ENCODE assay signal across 18 cellular contexts in the genomic region with DNA sequence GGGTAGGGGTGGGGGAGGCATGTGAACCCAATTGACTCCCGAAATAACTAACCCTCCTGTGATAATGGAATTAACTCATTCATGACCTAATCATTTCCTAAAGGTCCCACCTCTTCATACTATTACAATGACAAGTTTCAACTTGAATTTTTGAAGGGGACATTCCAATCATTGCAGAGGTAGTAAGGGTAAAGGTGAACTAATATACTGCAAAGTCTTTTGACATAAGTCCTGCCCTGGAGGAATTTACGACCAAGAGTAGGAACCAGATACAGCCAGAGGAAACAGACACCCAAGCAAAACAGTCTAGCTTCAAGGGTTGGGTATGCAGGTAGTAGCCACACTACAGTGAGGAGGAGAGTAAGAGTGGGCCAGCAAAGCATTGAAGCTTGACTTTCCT. TPM values are rescaled to one million over a fixed set of nuclear protein-coding genes. Genes with fewer than 3 reads are reported as not detected.
DNase-seq lines count a peak whose midpoint lies in the region; ATAC-seq lines count a peak whose summit lies in the region.
"Had no signal": no experiment of that assay in that cellular context is flagged by ENCODE, and none has a peak within 500 bp of the region (broad histone marks: within the 10 kb centered on the region; RNA-seq: fewer than 3 reads in every experiment).

No MANE protein-coding gene starts in this region.

- no peak for DNase-seq in activated CD8-positive, alpha-beta memory T cell treated with anti-CD3 and anti-CD28 coated beads, Interleukin-2, amount 10 ng/mL, durations not matched to agents 7 days and 5 days
- DNase-seq in activated CD8-positive, alpha-beta memory T cell treated with anti-CD3 and anti-CD28 coated beads for 24 hours = no peak
- DNase-seq in SW480 (ENCODE audit: low spot score) (peak; percentile 35), islet precursor cell (peak; percentile 67), T-helper 2 cell (no peak), left ventricle myocardium superior (no peak), AG08396 (ENCODE audit: low spot score) (no peak)
- DNase-seq: ACHN; activated T-cell treated with anti-CD3 and anti-CD28 coated beads, Interleukin-2, amount 50 U/mL, for 48 hours; DMS79; effector memory CD8-positive, alpha-beta T cell; glutamatergic neuron; NCI-H1105 treated with DMSO at 0.1 percent for 48 hours; NCI-H526; ovary; stimulated activated CD4-positive, alpha-beta T cell treated with anti-CD3 and anti-CD28 coated beads, Interleukin-15, amount 100 ng/mL, for 24 hours had no signal

- no peaks in the 10 kb centered on the region for H3K9me3 Mint-ChIP-seq in activated CD8-positive, alpha-beta memory T cell treated with anti-CD3 and anti-CD28 coated beads, Interleukin-2, amount 10 ng/mL, durations not matched to agents 7 days and 5 days (ENCODE audit: low read depth)
- H3K9me3 Mint-ChIP-seq in stimulated activated memory B cell treated with anti-CD40 and anti-IgM and Interleukin-4, amounts not matched to agents 10 μg/mL and 1 μg/mL and 100 μg/mL, for 72 hours = no peaks in the 10 kb centered on the region
- H3K9me3 Mint-ChIP-seq: effector memory CD8-positive, alpha-beta T cell had no signal

- no peak overlapping the region for H3K27ac Mint-ChIP-seq in activated CD8-positive, alpha-beta memory T cell treated with anti-CD3 and anti-CD28 coated beads, Interleukin-2, amount 10 ng/mL, durations not matched to agents 7 days and 5 days
- peak overlapping the region; percentile 93 for H3K27ac Mint-ChIP-seq in stimulated activated memory B cell treated with anti-CD40 and anti-IgM and Interleukin-4, amounts not matched to agents 10 μg/mL and 1 μg/mL and 100 μg/mL, for 72 hours

- H3K36me3 Mint-ChIP-seq in activated CD8-positive, alpha-beta memory T cell treated with anti-CD3 and anti-CD28 coated beads, Interleukin-2, amount 10 ng/mL, durations not matched to agents 7 days and 5 days = no peaks in the 10 kb centered on the region
- H3K36me3 Mint-ChIP-seq in stimulated activated memory B cell treated with anti-CD40 and anti-IgM and Interleukin-4, amounts not matched to agents 10 μg/mL and 1 μg/mL and 100 μg/mL, for 72 hours = no peaks in the 10 kb centered on the region

- H3K4me1 Mint-ChIP-seq in activated CD8-positive, alpha-beta memory T cell treated with anti-CD3 and anti-CD28 coated beads, Interleukin-2, amount 10 ng/mL, durations not matched to agents 7 days and 5 days = peaks cover 22% of the 10 kb centered on the region
- H3K4me1 Mint-ChIP-seq in stimulated activated memory B cell treated with anti-CD40 and anti-IgM and Interleukin-4, amounts not matched to agents 10 μg/mL and 1 μg/mL and 100 μg/mL, for 72 hours = peaks cover 41% of the 10 kb centered on the region

- ATAC-seq in activated CD8-positive, alpha-beta memory T cell treated with anti-CD3 and anti-CD28 coated beads, Interleukin-2, amount 10 ng/mL, durations not matched to agents 7 days and 5 days = no peak
- ATAC-seq in stimulated activated memory B cell treated with anti-CD40 and anti-IgM and Interleukin-4, amounts not matched to agents 10 μg/mL and 1 μg/mL and 100 μg/mL, for 72 hours = no peak
- no peak for ATAC-seq in left ventricle myocardium superior
- ATAC-seq: effector memory CD8-positive, alpha-beta T cell; Right ventricle myocardium inferior had no signal

- H3K27me3 Mint-ChIP-seq in activated CD8-positive, alpha-beta memory T cell treated with anti-CD3 and anti-CD28 coated beads, Interleukin-2, amount 10 ng/mL, durations not matched to agents 7 days and 5 days = peaks cover 2% of the 10 kb centered on the region
- no peaks in the 10 kb centered on the region for H3K27me3 Mint-ChIP-seq in stimulated activated memory B cell treated with anti-CD40 and anti-IgM and Interleukin-4, amounts not matched to agents 10 μg/mL and 1 μg/mL and 100 μg/mL, for 72 hours
- H3K27me3 Mint-ChIP-seq: effector memory CD8-positive, alpha-beta T cell had no signal

- intact Hi-C loops in left ventricle myocardium superior (cut with micrococcal nuclease) = no loop called here

- peak overlapping the region; percentile 95 for H3K4me3 Mint-ChIP-seq in activated CD8-positive, alpha-beta memory T cell treated with anti-CD3 and anti-CD28 coated beads, Interleukin-2, amount 10 ng/mL, durations not matched to agents 7 days and 5 days
- H3K4me3 Mint-ChIP-seq in stimulated activated memory B cell treated with anti-CD40 and anti-IgM and Interleukin-4, amounts not matched to agents 10 μg/mL and 1 μg/mL and 100 μg/mL, for 72 hours = no peak overlapping the region

- CTCF ChIA-PET in activated CD8-positive, alpha-beta memory T cell treated with anti-CD3 and anti-CD28 coated beads, Interleukin-2, amount 10 ng/mL, durations not matched to agents 7 days and 5 days (lab: Charles Lee) = no interaction called here

RNA-seq across cellular contexts. Expression of a gene that starts 1.2 kb away (rescaled TPM):
- total RNA-seq in activated CD8-positive, alpha-beta memory T cell treated with anti-CD3 and anti-CD28 coated beads, Interleukin-2, amount 10 ng/mL, durations not matched to agents 7 days and 5 days = 10 to 100 TPM; 17.6 to 22.2 TPM
- total RNA-seq in left ventricle myocardium superior = 6.3 TPM

RNA-seq across cellular contexts. Expression of a gene that starts 39.2 kb away (rescaled TPM):
- total RNA-seq in activated CD8-positive, alpha-beta memory T cell treated with anti-CD3 and anti-CD28 coated beads, Interleukin-2, amount 10 ng/mL, durations not matched to agents 7 days and 5 days = 10 to 100 TPM; 16.7 to 39.2 TPM
- 14.8 TPM for total RNA-seq in left ventricle myocardium superior

Comparison
In these comparisons a context has a peak if more than half of its experiments do, and no peak if none do; other contexts are left out.
1. DNase-seq: peak in SW480 (single experiment) and islet precursor cell (single experiment); none in activated CD8-positive, alpha-beta memory T cell treated with anti-CD3 and anti-CD28 coated beads, Interleukin-2, amount 10 ng/mL, durations not matched to agents 7 days and 5 days (single experiment), activated CD8-positive, alpha-beta memory T cell treated with anti-CD3 and anti-CD28 coated beads for 24 hours (single experiment), T-helper 2 cell (0 of 5), left ventricle myocardium superior (single experiment) and AG08396 (single experiment).